12 cellular contexts compared by ENCODE assay signal in genomic region chr3:147410126-147410517, GRCh38. TPM values are rescaled to one million over a fixed set of nuclear protein-coding genes. Genes with fewer than 3 reads are reported as not detected.
A peak's percentile ranks its signal among the peaks of the same experiment; 100 is the strongest.
DNase-seq lines count a peak whose midpoint lies in the region; FAIRE-seq and TF ChIP-seq lines count a peak whose summit lies in the region.
"Had no signal": no experiment of that assay in that cellular context is flagged by ENCODE, and none has a peak within 500 bp of the region (broad histone marks: within the 10 kb centered on the region; RNA-seq: fewer than 3 reads in every experiment).

No MANE protein-coding gene starts in this region.

- peak overlapping the region; percentile 26 for H3K4me3 ChIP-seq in mesodermal cell (ENCODE audit: extremely low read depth, insufficient read depth, low read length, poor library complexity, severe bottlenecking)
- peak overlapping the region; percentile 28 to 38 for H3K4me3 ChIP-seq in tibial artery

- intact Hi-C loops in tibial artery (cut with DNase I; ENCODE audit: low total_unique reads), result no loop called here

- H3K36me3 ChIP-seq in mesodermal cell (ENCODE audit: control insufficient read depth, insufficient read depth, low read length) (no peaks in the 10 kb centered on the region), tibial artery (no peaks in the 10 kb centered on the region)

- H3K4me1 ChIP-seq in mesodermal cell (ENCODE audit: control insufficient read depth, insufficient read depth, low read length, poor library complexity, severe bottlenecking) (no peaks in the 10 kb centered on the region), tibial artery (peaks cover 0 to 62% (median 35%) of the 10 kb centered on the region in 4 donors)

- H3K9me3 ChIP-seq in mesodermal cell (ENCODE audit: control insufficient read depth, low read length), result no peaks in the 10 kb centered on the region
- H3K9me3 ChIP-seq in tibial artery, result no peaks in the 10 kb centered on the region

- TF ChIP-seq CTCF in tibial artery (IDR thresholded peaks at IDR 0.05), result no peak

- H3K27ac ChIP-seq in caudate nucleus (ENCODE audit: low read depth, low read length) (peak overlapping the region; percentile 83), mesodermal cell (ENCODE audit: low read depth, low read length, severe bottlenecking) (peak overlapping the region; percentile 48), tibial artery (no peak overlapping the region)
- H3K27ac ChIP-seq: 22Rv1 had no signal

- TF ChIP-seq POLR2A in GM12892 (IDR thresholded peaks at IDR 0.05; ENCODE audit: low read depth, low read length), result no peak

- peaks cover 20 to 100% of the 10 kb centered on the region in 2 donors for H3K27me3 ChIP-seq in tibial artery

- DNase-seq in NCI-H510A treated with DMSO at 0.1 percent for 48 hours (lab: John Stamatoyannopoulos, UW), result peak; percentile 22
- DNase-seq in NCI-H510A (lab: John Stamatoyannopoulos, UW), result no peak
- no peak for DNase-seq in caudate nucleus (lab: John Stamatoyannopoulos, UW)
- no peak for DNase-seq in tibial artery
- no peak for DNase-seq in NCI-H524 (lab: John Stamatoyannopoulos, UW)
- no peak for DNase-seq in GM12892 (ENCODE audit: insufficient read length)
- DNase-seq in hippocampal formation (lab: John Stamatoyannopoulos, UW), result no peak
- DNase-seq: activated CD8-positive, alpha-beta memory T cell treated with anti-CD3 and anti-CD28 coated beads, Interleukin-2, amount 50 U/mL, for 4 hours; amygdala; NCI-H1417 had no signal

- no peak for FAIRE-seq in GM12892 (lab: Jason Lieb, UNC)

- WGBS in mesodermal cell (ENCODE audit: insufficient coverage in 2 of 2), 2 experiments, result 0 to 1% methylated on average over 46 to 49 of the region's 49 CpGs

RNA-seq across cellular contexts. Expression of gene ZIC1, which starts 1.0 kb away (rescaled TPM):
- polyA plus RNA-seq in mesodermal cell (2013, experiment 1 of 2), result 16.1 TPM
- polyA plus RNA-seq in mesodermal cell (2013, experiment 2 of 2), result 15.2 TPM
- polyA plus RNA-seq in GM12892 (2012; ENCODE audit: missing spikeins), result not detected

RNA-seq across cellular contexts. Expression of gene ZIC4, which starts 3.8 kb away (rescaled TPM):
- 2.7 TPM for polyA plus RNA-seq in mesodermal cell (2013, experiment 1 of 2)
- 2.1 TPM for polyA plus RNA-seq in mesodermal cell (2013, experiment 2 of 2)
- not detected for polyA plus RNA-seq in GM12892 (2012; ENCODE audit: missing spikeins)

Comparison
In these comparisons a context has a peak if more than half of its experiments do, and no peak if none do; other contexts are left out.
1. H3K27ac ChIP-seq: peak in caudate nucleus (single experiment) and mesodermal cell (single experiment); none in tibial artery (0 of 2).